ENCODE assay signal across 9 cellular contexts in the genomic region with DNA sequence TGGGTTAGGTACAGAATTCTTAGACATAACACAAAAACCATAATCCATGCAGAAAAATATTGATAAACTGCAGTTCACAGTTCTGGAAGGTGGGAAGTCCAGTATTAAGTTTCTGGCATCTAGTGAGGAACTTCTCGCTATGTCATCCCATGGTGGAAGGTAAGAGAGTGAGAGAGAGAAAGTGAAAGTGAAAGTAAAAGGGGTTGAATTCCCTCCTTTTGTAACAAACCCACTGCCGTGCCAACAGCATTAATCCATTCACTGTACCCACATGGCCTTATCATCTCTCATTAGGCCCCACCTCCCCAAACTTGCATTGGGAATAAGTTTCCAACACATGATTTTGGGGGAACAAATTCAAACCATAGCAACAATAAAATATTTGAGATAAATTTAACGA. TPM values are rescaled to one million over a fixed set of nuclear protein-coding genes. Genes with fewer than 3 reads are reported as not detected.
DNase-seq lines count a peak whose midpoint lies in the region; ATAC-seq and TF ChIP-seq lines count a peak whose summit lies in the region.
"Had no signal": no experiment of that assay in that cellular context is flagged by ENCODE, and none has a peak within 500 bp of the region (broad histone marks: within the 10 kb centered on the region; RNA-seq: fewer than 3 reads in every experiment).

No MANE protein-coding gene starts in this region.

- H4K20me1 ChIP-seq in DND-41 (ENCODE audit: insufficient read depth, low read length): no peaks in the 10 kb centered on the region
- H4K20me1 ChIP-seq in Loucy (ENCODE audit: insufficient read depth, low read length, poor library complexity, severe bottlenecking): no peaks in the 10 kb centered on the region

- no peaks in the 10 kb centered on the region for H3K27me3 Mint-ChIP-seq in naive thymus-derived CD4-positive, alpha-beta T cell

- H3K9me3 Mint-ChIP-seq in naive thymus-derived CD4-positive, alpha-beta T cell: peaks cover 0 to 48% (median 17%) of the 10 kb centered on the region in 11 donors

- H3K27ac ChIP-seq in DND-41 (ENCODE audit: low read length) (peak overlapping the region; percentile 89), ascending aorta (no peak overlapping the region)
- H3K27ac ChIP-seq in naive thymus-derived CD4-positive, alpha-beta T cell (ENCODE audit: low read depth, low read length): peak overlapping the region; percentile 34

- peaks cover 0 to 18% (median 16%) of the 10 kb centered on the region in 5 donors for H3K36me3 Mint-ChIP-seq in naive thymus-derived CD4-positive, alpha-beta T cell

- peaks cover 6% of the 10 kb centered on the region; the same call in 1 of the 2 replicates for H3K36me3 ChIP-seq in DND-41 (ENCODE audit: insufficient read depth, low read length)
- H3K36me3 ChIP-seq in Loucy (ENCODE audit: insufficient read depth, low read length): no peaks in the 10 kb centered on the region
- no peaks in the 10 kb centered on the region for H3K36me3 ChIP-seq in ascending aorta
- H3K36me3 ChIP-seq in naive thymus-derived CD4-positive, alpha-beta T cell (ENCODE audit: control insufficient read depth in 2 of 3, insufficient read depth in 3 of 3, low read length in 3 of 3): no peaks in the 10 kb centered on the region

- H3K4me1 ChIP-seq in DND-41 (ENCODE audit: insufficient read depth, low read length) (peaks cover 39% of the 10 kb centered on the region), Loucy (ENCODE audit: insufficient read depth, low read length, poor library complexity, severe bottlenecking) (peaks cover 19% of the 10 kb centered on the region), ascending aorta (no peaks in the 10 kb centered on the region)
- H3K4me1 ChIP-seq in naive thymus-derived CD4-positive, alpha-beta T cell (ENCODE audit: control insufficient read depth in 2 of 2, insufficient read depth in 2 of 2, low read length in 2 of 2): no peaks in the 10 kb centered on the region

- TF ChIP-seq CTCF in DND-41 (IDR thresholded peaks at IDR 0.05; ENCODE audit: borderline replicate concordance, extremely low read depth, low read length, poor library complexity, severe bottlenecking) (no peak), Loucy (conservative IDR thresholded peaks at IDR 0.05; ENCODE audit: low read length) (no peak), ascending aorta (IDR thresholded peaks at IDR 0.05) (no peak)

- peak overlapping the region; percentile 67 to 95 (median 79) for H3K4me3 Mint-ChIP-seq in naive thymus-derived CD4-positive, alpha-beta T cell

- DNase-seq in DND-41: peak; percentile 75
- no peak for DNase-seq in ascending aorta (ENCODE audit: low spot score in 2 of 2)
- peak in 5 of 9 donors; percentile 21 to 45 (median 34) for DNase-seq in naive thymus-derived CD4-positive, alpha-beta T cell
- no peak for DNase-seq in GM19240 (ENCODE audit: insufficient read length, low spot score)
- DNase-seq: stimulated activated CD4-positive, alpha-beta T cell treated with anti-CD3 and anti-CD28 coated beads, Interleukin-2, amount 100 ng/mL, for 48 hours had no signal

- POLR2A ChIA-PET in naive thymus-derived CD4-positive, alpha-beta T cell (lab: Charles Lee): interaction anchor here (1.2 kb wide), 1 partner anchor 25 kb away, joined by 3 read pairs; a partner anchor contains a TSS

- intact Hi-C loops in ascending aorta (cut with DNase I): no loop called here
- intact Hi-C loops in naive thymus-derived CD4-positive, alpha-beta T cell (cut with micrococcal nuclease): loop anchor here in 1 of 2 donors (1.0 kb wide), 1 partner anchor 17 kb away; a partner anchor contains a TSS

- peak overlapping the region; percentile 45 to 91 (median 81) for H3K27ac Mint-ChIP-seq in naive thymus-derived CD4-positive, alpha-beta T cell

- H3K4me2 ChIP-seq in DND-41 (ENCODE audit: insufficient read depth, low read length): peak overlapping the region; percentile 70
- peak overlapping the region; percentile 84 for H3K4me2 ChIP-seq in Loucy (ENCODE audit: low read depth, low read length, poor library complexity, severe bottlenecking)

- no peaks in the 10 kb centered on the region for H3F3A ChIP-seq in Loucy (ENCODE audit: low read depth)

- H3K9me3 ChIP-seq in DND-41 (ENCODE audit: insufficient read depth, low read length, severe bottlenecking) (no peaks in the 10 kb centered on the region), Loucy (ENCODE audit: insufficient read depth, low read depth, low read length) (peaks cover 3% of the 10 kb centered on the region; the same call in 1 of the 2 replicates), ascending aorta (peaks cover 0 to 4% of the 10 kb centered on the region in 2 donors)
- H3K9me3 ChIP-seq in naive thymus-derived CD4-positive, alpha-beta T cell (ENCODE audit: control insufficient read depth in 2 of 3, low read length in 3 of 3): peaks cover 0 to 12% (median 0%) of the 10 kb centered on the region in 3 experiments

- H3K9me2 ChIP-seq in Loucy (replicated peaks; ENCODE audit: low read depth, low read length): no peaks in the 10 kb centered on the region

- CTCF ChIA-PET in naive thymus-derived CD4-positive, alpha-beta T cell (lab: Charles Lee): interaction anchor here (1.4 kb wide), 1 partner anchor 66 kb away, joined by 3 read pairs; no protein-coding TSS in a partner anchor

- peak overlapping the region; percentile 34 to 57; a peak in 3 of 4 replicates for H3K4me3 ChIP-seq in DND-41 (ENCODE audit: low read depth in 1 of 2, low read length in 2 of 2)
- peak overlapping the region; percentile 70 for H3K4me3 ChIP-seq in Loucy (ENCODE audit: low read length, poor library complexity, severe bottlenecking)
- H3K4me3 ChIP-seq in ascending aorta: peak overlapping the region; percentile 33 to 56
- H3K4me3 ChIP-seq in naive thymus-derived CD4-positive, alpha-beta T cell (ENCODE audit: low read length): peak overlapping the region; percentile 36

- peaks cover 0 to 28% (median 18%) of the 10 kb centered on the region in 7 donors for H3K4me1 Mint-ChIP-seq in naive thymus-derived CD4-positive, alpha-beta T cell

- H3K79me2 ChIP-seq in DND-41 (ENCODE audit: insufficient read depth, low read length): peaks cover 31% of the 10 kb centered on the region
- H3K79me2 ChIP-seq in Loucy (ENCODE audit: insufficient read depth, low read length): no peaks in the 10 kb centered on the region

- peak overlapping the region; percentile 61 for H3K9ac ChIP-seq in DND-41 (ENCODE audit: low read depth, low read length)
- H3K9ac ChIP-seq in Loucy (ENCODE audit: low read depth, low read length, poor library complexity, severe bottlenecking): peak overlapping the region; percentile 58

- peak overlapping the region; percentile 73 for H2AFZ ChIP-seq in DND-41 (ENCODE audit: low read depth, low read length)
- H2AFZ ChIP-seq in Loucy (ENCODE audit: low read length): peak overlapping the region; percentile 91

- ATAC-seq in DND-41 (ENCODE audit: insufficient read depth, low read depth) (peak; percentile 94), HG03432 (IDR thresholded peaks at IDR 0.05; ENCODE audit: unreplicated experiment) (no peak), HG03135 (IDR thresholded peaks at IDR 0.05; ENCODE audit: unreplicated experiment) (no peak), HG03565 (IDR thresholded peaks at IDR 0.05; ENCODE audit: unreplicated experiment) (no peak)
- ATAC-seq in naive thymus-derived CD4-positive, alpha-beta T cell: peak; percentile 40

- H3K27me3 ChIP-seq in DND-41 (ENCODE audit: insufficient read depth, low read length, poor library complexity) (no peaks in the 10 kb centered on the region), Loucy (ENCODE audit: insufficient read depth, low read length, poor library complexity, severe bottlenecking) (no peaks in the 10 kb centered on the region), ascending aorta (no peaks in the 10 kb centered on the region)
- H3K27me3 ChIP-seq in naive thymus-derived CD4-positive, alpha-beta T cell (ENCODE audit: control insufficient read depth in 2 of 2, insufficient read depth in 2 of 2, low read length in 2 of 2): no peaks in the 10 kb centered on the region

RNA-seq across cellular contexts. Expression of a gene that starts 17.1 kb away (rescaled TPM):
- 0.43 TPM for total RNA-seq in ascending aorta
- 10 to 100 TPM in 2 of 5 experiments, 1 to 10 TPM in 3; 2.9 to 13.1 (median 5.3) TPM for total RNA-seq in naive thymus-derived CD4-positive, alpha-beta T cell
- polyA plus RNA-seq in naive thymus-derived CD4-positive, alpha-beta T cell: 1 to 10 TPM; 6.0 to 7.4 TPM

RNA-seq across cellular contexts. Expression of a gene that starts 25.3 kb away (rescaled TPM):
- 10.9 TPM for total RNA-seq in ascending aorta
- total RNA-seq in naive thymus-derived CD4-positive, alpha-beta T cell: 10 to 100 TPM; 19.3 to 47.0 (median 22.7) TPM
- polyA plus RNA-seq in naive thymus-derived CD4-positive, alpha-beta T cell: 10 to 100 TPM; 92.2 to 98.8 TPM

RNA-seq across cellular contexts. Expression of a gene that starts 48.9 kb away (rescaled TPM):
- 7.1 TPM for total RNA-seq in ascending aorta
- 1 to 10 TPM; 1.7 to 8.5 (median 2.3) TPM for total RNA-seq in naive thymus-derived CD4-positive, alpha-beta T cell
- polyA plus RNA-seq in naive thymus-derived CD4-positive, alpha-beta T cell: 1 to 10 TPM; 2.0 to 4.7 TPM

Comparison
In these comparisons a context has a peak if more than half of its experiments do, and no peak if none do; other contexts are left out.
1. ATAC-seq: peak in DND-41 (single experiment) and naive thymus-derived CD4-positive, alpha-beta T cell (single experiment); none in HG03432 (single experiment), HG03135 (single experiment) and HG03565 (single experiment).
2. DNase-seq: peak in DND-41 (single experiment) and naive thymus-derived CD4-positive, alpha-beta T cell (5 of 9); none in ascending aorta (0 of 2) and GM19240 (single experiment).
3. H3K27ac ChIP-seq: peak in DND-41 (single experiment) and naive thymus-derived CD4-positive, alpha-beta T cell (single experiment); none in ascending aorta (0 of 2).
4. Peak in every context shown above with its lines, with median percentiles within 50 percentile points of each other: H3K4me3 ChIP-seq.